1 cellular context compared by ENCODE assay signal in genomic region chr1:92831762-92832536, GRCh38.
TF ChIP-seq lines count a peak whose summit lies in the region.

TSS of gene RPL5 (plus strand) at chr1:92832040. CDS start at chr1:92832115, 75 bp downstream.

TF ChIP-seq in HEK293, 187 proteins besides CTCF, POLR2A, EP300 and RAD21 (continued from another document and continues in another):
- peak; percentile 23; the same call in 1 of the 2 replicates for TF ChIP-seq ZNF513 (tag by site-specific recombination; IDR thresholded peaks at IDR 0.05)
- peak; percentile 2 for TF ChIP-seq ZNF146 (tag by site-specific recombination; IDR thresholded peaks at IDR 0.05)
- peak; percentile 66 for TF ChIP-seq ZIC2 (tag by site-specific recombination; IDR thresholded peaks at IDR 0.05)
- TF ChIP-seq ZFP41 (tag by site-specific recombination; IDR thresholded peaks at IDR 0.05; ENCODE audit: borderline replicate concordance) = 0 out of 2 replicates have a peak, but pooled peaks have one; percentile 42
- TF ChIP-seq BCL11B (tag by site-specific recombination; IDR thresholded peaks at IDR 0.05; ENCODE audit: low read depth) = peak; percentile 72; the same call in 1 of the 2 replicates
- TF ChIP-seq, protein P1, sequence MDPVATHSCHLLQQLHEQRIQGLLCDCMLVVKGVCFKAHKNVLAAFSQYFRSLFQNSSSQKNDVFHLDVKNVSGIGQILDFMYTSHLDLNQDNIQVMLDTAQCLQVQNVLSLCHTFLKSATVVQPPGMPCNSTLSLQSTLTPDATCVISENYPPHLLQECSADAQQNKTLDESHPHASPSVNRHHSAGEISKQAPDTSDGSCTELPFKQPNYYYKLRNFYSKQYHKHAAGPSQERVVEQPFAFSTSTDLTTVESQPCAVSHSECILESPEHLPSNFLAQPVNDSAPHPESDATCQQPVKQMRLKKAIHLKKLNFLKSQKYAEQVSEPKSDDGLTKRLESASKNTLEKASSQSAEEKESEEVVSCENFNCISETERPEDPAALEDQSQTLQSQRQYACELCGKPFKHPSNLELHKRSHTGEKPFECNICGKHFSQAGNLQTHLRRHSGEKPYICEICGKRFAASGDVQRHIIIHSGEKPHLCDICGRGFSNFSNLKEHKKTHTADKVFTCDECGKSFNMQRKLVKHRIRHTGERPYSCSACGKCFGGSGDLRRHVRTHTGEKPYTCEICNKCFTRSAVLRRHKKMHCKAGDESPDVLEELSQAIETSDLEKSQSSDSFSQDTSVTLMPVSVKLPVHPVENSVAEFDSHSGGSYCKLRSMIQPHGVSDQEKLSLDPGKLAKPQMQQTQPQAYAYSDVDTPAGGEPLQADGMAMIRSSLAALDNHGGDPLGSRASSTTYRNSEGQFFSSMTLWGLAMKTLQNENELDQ (tag by site-specific recombination; IDR thresholded peaks at IDR 0.05; ENCODE audit: low read depth) = no peak
- no peak for TF ChIP-seq ZNF791 (tag by site-specific recombination; IDR thresholded peaks at IDR 0.05)
- no peak for TF ChIP-seq ZNF148 (tag by site-specific recombination; IDR thresholded peaks at IDR 0.05; ENCODE audit: borderline replicate concordance)
- TF ChIP-seq ZNF596 (tag by site-specific recombination; IDR thresholded peaks at IDR 0.05) = no peak
- TF ChIP-seq, protein P2, sequence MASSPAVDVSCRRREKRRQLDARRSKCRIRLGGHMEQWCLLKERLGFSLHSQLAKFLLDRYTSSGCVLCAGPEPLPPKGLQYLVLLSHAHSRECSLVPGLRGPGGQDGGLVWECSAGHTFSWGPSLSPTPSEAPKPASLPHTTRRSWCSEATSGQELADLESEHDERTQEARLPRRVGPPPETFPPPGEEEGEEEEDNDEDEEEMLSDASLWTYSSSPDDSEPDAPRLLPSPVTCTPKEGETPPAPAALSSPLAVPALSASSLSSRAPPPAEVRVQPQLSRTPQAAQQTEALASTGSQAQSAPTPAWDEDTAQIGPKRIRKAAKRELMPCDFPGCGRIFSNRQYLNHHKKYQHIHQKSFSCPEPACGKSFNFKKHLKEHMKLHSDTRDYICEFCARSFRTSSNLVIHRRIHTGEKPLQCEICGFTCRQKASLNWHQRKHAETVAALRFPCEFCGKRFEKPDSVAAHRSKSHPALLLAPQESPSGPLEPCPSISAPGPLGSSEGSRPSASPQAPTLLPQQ (tag by site-specific recombination; IDR thresholded peaks at IDR 0.05) = peak; percentile 92
- TF ChIP-seq ZNF223 (tag by site-specific recombination; IDR thresholded peaks at IDR 0.05) = no peak
- TF ChIP-seq, protein P3, sequence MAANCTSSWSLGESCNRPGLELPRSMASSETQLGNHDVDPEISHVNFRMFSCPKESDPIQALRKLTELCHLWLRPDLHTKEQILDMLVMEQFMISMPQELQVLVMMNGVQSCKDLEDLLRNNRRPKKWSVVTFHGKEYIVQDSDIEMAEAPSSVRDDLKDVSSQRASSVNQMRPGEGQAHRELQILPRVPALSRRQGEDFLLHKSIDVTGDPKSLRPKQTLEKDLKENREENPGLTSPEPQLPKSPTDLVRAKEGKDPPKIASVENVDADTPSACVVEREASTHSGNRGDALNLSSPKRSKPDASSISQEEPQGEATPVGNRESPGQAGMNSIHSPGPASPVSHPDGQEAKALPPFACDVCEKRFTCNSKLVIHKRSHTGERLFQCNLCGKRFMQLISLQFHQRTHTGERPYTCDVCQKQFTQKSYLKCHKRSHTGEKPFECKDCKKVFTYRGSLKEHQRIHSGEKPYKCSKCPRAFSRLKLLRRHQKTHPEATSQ (tag by site-specific recombination; IDR thresholded peaks at IDR 0.05) = 0 out of 2 replicates have a peak, but pooled peaks have one; percentile 77
- peak; percentile 97 for TF ChIP-seq KLF16 (tag by site-specific recombination; IDR thresholded peaks at IDR 0.05)
- TF ChIP-seq, protein P4, sequence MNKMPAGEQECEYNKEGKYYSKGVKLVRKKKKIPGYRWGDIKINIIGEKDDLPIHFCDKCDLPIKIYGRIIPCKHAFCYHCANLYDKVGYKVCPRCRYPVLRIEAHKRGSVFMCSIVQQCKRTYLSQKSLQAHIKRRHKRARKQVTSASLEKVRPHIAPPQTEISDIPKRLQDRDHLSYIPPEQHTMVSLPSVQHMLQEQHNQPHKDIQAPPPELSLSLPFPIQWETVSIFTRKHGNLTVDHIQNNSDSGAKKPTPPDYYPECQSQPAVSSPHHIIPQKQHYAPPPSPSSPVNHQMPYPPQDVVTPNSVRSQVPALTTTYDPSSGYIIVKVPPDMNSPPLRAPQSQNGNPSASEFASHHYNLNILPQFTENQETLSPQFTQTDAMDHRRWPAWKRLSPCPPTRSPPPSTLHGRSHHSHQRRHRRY (tag by site-specific recombination; IDR thresholded peaks at IDR 0.05) = peak; percentile 96; the same call in 1 of the 2 replicates
- TF ChIP-seq ZNF658 (tag by site-specific recombination; IDR thresholded peaks at IDR 0.05) = no peak
- TF ChIP-seq WT1 (tag by site-specific recombination; IDR thresholded peaks at IDR 0.05) = peak; percentile 39
- TF ChIP-seq ZBTB7A (tag by site-specific recombination; IDR thresholded peaks at IDR 0.05; ENCODE audit: low read depth) = peak; percentile 86
- peak; percentile 98 for TF ChIP-seq YY1 (tag by site-specific recombination; IDR thresholded peaks at IDR 0.05)
- TF ChIP-seq ZNF37A (tag by site-specific recombination; IDR thresholded peaks at IDR 0.05) = no peak
- TF ChIP-seq ZNF548 (tag by site-specific recombination; IDR thresholded peaks at IDR 0.05) = peak; percentile 18; the same call in 1 of the 2 replicates
- TF ChIP-seq, protein P5, sequence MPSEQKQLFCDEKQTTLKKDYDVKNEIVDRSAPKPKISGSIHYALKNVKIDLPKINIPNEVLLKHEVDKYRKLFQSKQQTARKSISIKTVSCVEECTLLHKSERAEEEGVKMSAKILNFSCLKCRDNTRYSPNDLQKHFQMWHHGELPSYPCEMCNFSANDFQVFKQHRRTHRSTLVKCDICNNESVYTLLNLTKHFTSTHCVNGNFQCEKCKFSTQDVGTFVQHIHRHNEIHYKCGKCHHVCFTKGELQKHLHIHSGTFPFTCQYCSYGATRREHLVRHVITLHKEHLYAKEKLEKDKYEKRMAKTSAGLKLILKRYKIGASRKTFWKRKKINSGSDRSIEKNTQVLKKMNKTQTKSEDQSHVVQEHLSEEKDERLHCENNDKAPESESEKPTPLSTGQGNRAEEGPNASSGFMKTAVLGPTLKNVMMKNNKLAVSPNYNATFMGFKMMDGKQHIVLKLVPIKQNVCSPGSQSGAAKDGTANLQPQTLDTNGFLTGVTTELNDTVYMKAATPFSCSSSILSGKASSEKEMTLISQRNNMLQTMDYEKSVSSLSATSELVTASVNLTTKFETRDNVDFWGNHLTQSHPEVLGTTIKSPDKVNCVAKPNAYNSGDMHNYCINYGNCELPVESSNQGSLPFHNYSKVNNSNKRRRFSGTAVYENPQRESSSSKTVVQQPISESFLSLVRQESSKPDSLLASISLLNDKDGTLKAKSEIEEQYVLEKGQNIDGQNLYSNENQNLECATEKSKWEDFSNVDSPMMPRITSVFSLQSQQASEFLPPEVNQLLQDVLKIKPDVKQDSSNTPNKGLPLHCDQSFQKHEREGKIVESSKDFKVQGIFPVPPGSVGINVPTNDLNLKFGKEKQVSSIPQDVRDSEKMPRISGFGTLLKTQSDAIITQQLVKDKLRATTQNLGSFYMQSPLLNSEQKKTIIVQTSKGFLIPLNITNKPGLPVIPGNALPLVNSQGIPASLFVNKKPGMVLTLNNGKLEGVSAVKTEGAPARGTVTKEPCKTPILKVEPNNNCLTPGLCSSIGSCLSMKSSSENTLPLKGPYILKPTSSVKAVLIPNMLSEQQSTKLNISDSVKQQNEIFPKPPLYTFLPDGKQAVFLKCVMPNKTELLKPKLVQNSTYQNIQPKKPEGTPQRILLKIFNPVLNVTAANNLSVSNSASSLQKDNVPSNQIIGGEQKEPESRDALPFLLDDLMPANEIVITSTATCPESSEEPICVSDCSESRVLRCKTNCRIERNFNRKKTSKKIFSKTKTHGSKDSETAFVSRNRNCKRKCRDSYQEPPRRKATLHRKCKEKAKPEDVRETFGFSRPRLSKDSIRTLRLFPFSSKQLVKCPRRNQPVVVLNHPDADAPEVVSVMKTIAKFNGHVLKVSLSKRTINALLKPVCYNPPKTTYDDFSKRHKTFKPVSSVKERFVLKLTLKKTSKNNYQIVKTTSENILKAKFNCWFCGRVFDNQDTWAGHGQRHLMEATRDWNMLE (tag by site-specific recombination; conservative IDR thresholded peaks at IDR 0.05; ENCODE audit: low read depth) = peak; percentile 38
- no peak; the same call in 1 of the 2 replicates for TF ChIP-seq MZF1 (tag by site-specific recombination; IDR thresholded peaks at IDR 0.05; ENCODE audit: borderline replicate concordance)
- TF ChIP-seq ZNF18 (tag by site-specific recombination; IDR thresholded peaks at IDR 0.05) = peak; percentile 68; the same call in 1 of the 2 replicates
- peak; percentile 85 for TF ChIP-seq ZSCAN30 (tag by site-specific recombination; IDR thresholded peaks at IDR 0.05)
- peak; percentile 87 for TF ChIP-seq ZNF76 (tag by site-specific recombination; IDR thresholded peaks at IDR 0.05; ENCODE audit: borderline replicate concordance, low read depth)
- peak; percentile 94; the same call in 1 of the 2 replicates for TF ChIP-seq ZNF639 (tag by site-specific recombination; IDR thresholded peaks at IDR 0.05)
- 0 out of 2 replicates have a peak, but pooled peaks have one; percentile 14 for TF ChIP-seq ZSCAN23 (tag by site-specific recombination; IDR thresholded peaks at IDR 0.05)
- 0 out of 2 replicates have a peak, but pooled peaks have one; percentile 38 for TF ChIP-seq ZNF558 (tag by site-specific recombination; IDR thresholded peaks at IDR 0.05)
- TF ChIP-seq ZNF335 (tag by site-specific recombination; conservative IDR thresholded peaks at IDR 0.05) = peak; percentile 92
- peak; percentile 47; the same call in 1 of the 2 replicates for TF ChIP-seq MYNN (tag by site-specific recombination; IDR thresholded peaks at IDR 0.05; ENCODE audit: borderline replicate concordance)
- TF ChIP-seq ZNF670 (tag by site-specific recombination; IDR thresholded peaks at IDR 0.05; ENCODE audit: low read depth) = no peak
- peak; percentile 51; the same call in 1 of the 2 replicates for TF ChIP-seq IKZF3 (tag by site-specific recombination; IDR thresholded peaks at IDR 0.05)
- no peak for TF ChIP-seq ZNF776 (tag by site-specific recombination; IDR thresholded peaks at IDR 0.05; ENCODE audit: borderline replicate concordance)
- peak; percentile 97 for TF ChIP-seq ZNF324 (tag by site-specific recombination; IDR thresholded peaks at IDR 0.05)
- peak; percentile 99 for TF ChIP-seq ZFP37 (tag by site-specific recombination; IDR thresholded peaks at IDR 0.05)
- peak; percentile 63 for TF ChIP-seq GLIS1 (tag by site-specific recombination; IDR thresholded peaks at IDR 0.05)
- TF ChIP-seq ZNF530 (tag by site-specific recombination; IDR thresholded peaks at IDR 0.05; ENCODE audit: low read depth) = no peak
- no peak for TF ChIP-seq ZNF184 (tag by site-specific recombination; IDR thresholded peaks at IDR 0.05)
- TF ChIP-seq ZNF391 (tag by site-specific recombination; IDR thresholded peaks at IDR 0.05; ENCODE audit: borderline replicate concordance, low read depth) = peak; percentile 96; the same call in 1 of the 2 replicates
- peak; percentile 83; the same call in 1 of the 2 replicates for TF ChIP-seq ZBTB21 (tag by site-specific recombination; IDR thresholded peaks at IDR 0.05)
- peak; percentile 62; the same call in 1 of the 2 replicates for TF ChIP-seq ZBTB20 (tag by site-specific recombination; IDR thresholded peaks at IDR 0.05)
